In genomic region chr2:159168707-159169106, GRCh38 we compare ENCODE assay signal across 12 cellular contexts.
DNase-seq lines count a peak whose midpoint lies in the region; ATAC-seq and TF ChIP-seq lines count a peak whose summit lies in the region.
"Had no signal": no experiment of that assay in that cellular context is flagged by ENCODE, and none has a peak within 500 bp of the region (broad histone marks: within the 10 kb centered on the region; RNA-seq: fewer than 3 reads in every experiment).

No MANE protein-coding gene starts in this region.

- H3K4me1 ChIP-seq in cardiac muscle cell (ENCODE audit: low read depth): peaks cover 20% of the 10 kb centered on the region
- H3K4me1 ChIP-seq in upper lobe of right lung: peaks cover 16% of the 10 kb centered on the region

- H3K27ac ChIP-seq in cardiac muscle cell: no peak overlapping the region
- H3K27ac ChIP-seq in WERI-Rb-1: no peak overlapping the region
- no peak overlapping the region for H3K27ac ChIP-seq in upper lobe of right lung
- H3K27ac ChIP-seq: epithelial cell of prostate had no signal

- H3K36me3 ChIP-seq in cardiac muscle cell: peaks cover 27% of the 10 kb centered on the region
- H3K36me3 ChIP-seq in WERI-Rb-1: peaks cover 31% of the 10 kb centered on the region
- H3K36me3 ChIP-seq in upper lobe of right lung: peaks cover 46% of the 10 kb centered on the region

- H3K27me3 ChIP-seq in cardiac muscle cell (no peaks in the 10 kb centered on the region), WERI-Rb-1 (ENCODE audit: insufficient read depth, low read depth, severe bottlenecking) (no peaks in the 10 kb centered on the region), upper lobe of right lung (no peaks in the 10 kb centered on the region)

- DNase-seq in cardiac muscle cell (ENCODE audit: low read depth in 1 of 2, low spot score in 1 of 2) (peak in 1 of 2 donors; percentile 40), left cardiac atrium (no peak), WERI-Rb-1 (no peak), fibroblast of villous mesenchyme (ENCODE audit: low read depth) (peak; percentile 30), upper lobe of right lung (no peak), DMS153 (lab: John Stamatoyannopoulos, UW) (no peak), amygdala (lab: John Stamatoyannopoulos, UW) (no peak)
- DNase-seq: AML-193; NCI-H2081 treated with DMSO at 0.1 percent for 48 hours; stimulated activated CD4-positive, alpha-beta T cell treated with anti-CD3 and anti-CD28 coated beads, Interleukin-4, amount 100 ng/mL, for 4 hours had no signal

- no peaks in the 10 kb centered on the region for H3K9me3 ChIP-seq in cardiac muscle cell (ENCODE audit: low read depth)
- peaks cover 5% of the 10 kb centered on the region for H3K9me3 ChIP-seq in WERI-Rb-1 (ENCODE audit: severe bottlenecking)
- H3K9me3 ChIP-seq in upper lobe of right lung: no peaks in the 10 kb centered on the region

- peak; percentile 33 for TF ChIP-seq CTCF in cardiac muscle cell (IDR thresholded peaks at IDR 0.05; ENCODE audit: low read depth, low read length)
- TF ChIP-seq CTCF in WERI-Rb-1 (IDR thresholded peaks at IDR 0.05; ENCODE audit: low read depth, low read length): peak; percentile 22; the same call in 1 of the 2 replicates
- TF ChIP-seq CTCF in fibroblast of villous mesenchyme (IDR thresholded peaks at IDR 0.05; ENCODE audit: insufficient read depth, low read depth, low read length): peak; percentile 35
- peak; percentile 25 for TF ChIP-seq CTCF in upper lobe of right lung (IDR thresholded peaks at IDR 0.05)

- H3K4me3 ChIP-seq in cardiac muscle cell: no peak overlapping the region
- H3K4me3 ChIP-seq in WERI-Rb-1 (ENCODE audit: low read depth, low read length): no peak overlapping the region
- no peak overlapping the region for H3K4me3 ChIP-seq in fibroblast of villous mesenchyme (ENCODE audit: low read depth, low read length)
- H3K4me3 ChIP-seq in upper lobe of right lung: no peak overlapping the region

- ATAC-seq in left cardiac atrium (no peak), upper lobe of right lung (no peak), HG02610 (IDR thresholded peaks at IDR 0.05; ENCODE audit: unreplicated experiment) (no peak)

- intact Hi-C loops in left cardiac atrium (cut with DNase I) (no loop called here), upper lobe of right lung (cut with DNase I) (no loop called here)
